Comparison of ENCODE assay signal across 10 cellular contexts in genomic region chr21:21688877-21689276, GRCh38.
DNase-seq lines count a peak whose midpoint lies in the region; ATAC-seq and TF ChIP-seq lines count a peak whose summit lies in the region.
"Had no signal": no experiment of that assay in that cellular context is flagged by ENCODE, and none has a peak within 500 bp of the region (broad histone marks: within the 10 kb centered on the region; RNA-seq: fewer than 3 reads in every experiment).

No MANE protein-coding gene starts in this region.

- H3K27ac ChIP-seq in PC-3 (ENCODE audit: low read length) = no peak overlapping the region

- no peak overlapping the region for H3K9ac ChIP-seq in PC-3 (ENCODE audit: low read length)

- BruUV-seq in PC-3 (replicated peaks; lab: Mats Ljungman, UMichigan) = no TSS peak

- H3K4me2 ChIP-seq in PC-3 (ENCODE audit: low read length) = 0 out of 2 replicates have a peak overlapping the region, but pooled peaks have one; percentile 4

- H3K36me3 ChIP-seq in H7 (replicated peaks; ENCODE audit: control insufficient read depth, insufficient read depth, low read length) (no peaks in the 10 kb centered on the region), PC-3 (ENCODE audit: low read depth, low read length) (no peaks in the 10 kb centered on the region)

- H3K4me3 ChIP-seq in AG04449 (ENCODE audit: low read depth, low read length) (no peak overlapping the region), H7 (ENCODE audit: insufficient read depth, low read depth, low read length) (no peak overlapping the region), PC-3 (ENCODE audit: low read length) (no peak overlapping the region), fibroblast of the aortic adventitia (ENCODE audit: low read depth, low read length) (no peak overlapping the region)
- H3K4me3 ChIP-seq: lung had no signal

- POLR2A ChIA-PET in AG04449 (lab: Yijun Ruan, JAX) (no interaction called here), PC-3 (lab: Charles Lee; ENCODE audit: unreplicated experiment) (no interaction called here)

- CTCF ChIA-PET in AG04449 (lab: Yijun Ruan, JAX) (interaction anchor here (0.9 to 2.3 kb wide), 5 partner anchors 17 to 689 kb away, joined by 3 to 11 read pairs (median 4); no protein-coding TSS in a partner anchor), PC-3 (lab: Charles Lee) (interaction anchor here (0.7 kb wide), 1 partner anchor 79 kb away, joined by 3 read pairs; no protein-coding TSS in a partner anchor)

- peak overlapping the region; percentile 11; the same call in 1 of the 2 replicates for H2AFZ ChIP-seq in PC-3 (ENCODE audit: low read length)

- ATAC-seq in PC-3 (peak; percentile 75), left lobe of liver (no peak), HG02852 (IDR thresholded peaks at IDR 0.05; ENCODE audit: unreplicated experiment) (no peak)

- H3K4me1 ChIP-seq in PC-3 (ENCODE audit: insufficient read depth, low read length) = no peaks in the 10 kb centered on the region

- TF ChIP-seq CTCF in AG04449 (IDR thresholded peaks at IDR 0.05; ENCODE audit: insufficient read depth, low read length, missing control alignments) (peak; percentile 71), PC-3 (conservative IDR thresholded peaks at IDR 0.05; ENCODE audit: low read depth, low read length) (peak; percentile 67), fibroblast of the aortic adventitia (IDR thresholded peaks at IDR 0.05; ENCODE audit: insufficient read depth, low read length) (peak; percentile 33)

- 0 out of 2 replicates have a peak, but pooled peaks cover 4% of the 10 kb centered on the region for H3K9me3 ChIP-seq in PC-3 (ENCODE audit: low read length)

- no peaks in the 10 kb centered on the region for H4K20me1 ChIP-seq in PC-3 (ENCODE audit: low read length)

- H3K79me2 ChIP-seq in PC-3 (ENCODE audit: low read length) = no peaks in the 10 kb centered on the region

- no peak for DNase-seq in AG04449 (ENCODE audit: low read depth, low spot score)
- peak; percentile 10 for DNase-seq in H7
- DNase-seq in PC-3 = peak; percentile 46
- DNase-seq in fibroblast of the aortic adventitia (ENCODE audit: low read depth) = peak; percentile 6
- DNase-seq in left lobe of liver (ENCODE audit: low spot score) = no peak
- no peak for DNase-seq in activated naive CD4-positive, alpha-beta T cell (lab: John Stamatoyannopoulos, UW)
- no peak for DNase-seq in GDM1 (lab: John Stamatoyannopoulos, UW)
- DNase-seq: stimulated activated CD4-positive, alpha-beta T cell treated with anti-CD3 and anti-CD28 coated beads, Interleukin-2, amount 100 ng/mL, for 24 hours had no signal

- H3F3A ChIP-seq in PC-3 (ENCODE audit: low read length, unreplicated experiment) = no peaks in the 10 kb centered on the region

- no peaks in the 10 kb centered on the region for H3K9me2 ChIP-seq in PC-3 (replicated peaks; ENCODE audit: low read length)

- H3K27me3 ChIP-seq in H7 (ENCODE audit: control insufficient read depth, insufficient read depth, low read length) (no peaks in the 10 kb centered on the region), PC-3 (ENCODE audit: low read length) (no peaks in the 10 kb centered on the region)

- intact Hi-C loops in PC-3 (cut with micrococcal nuclease) = loop anchor here (1.0 to 10.0 kb wide), 8 partner anchors 174 to 1103 kb away; no protein-coding TSS in a partner anchor

Comparison
In these comparisons a context has a peak if more than half of its experiments do, and no peak if none do; other contexts are left out.
1. DNase-seq: peak in H7 (single experiment), PC-3 (single experiment) and fibroblast of the aortic adventitia (single experiment); none in AG04449 (single experiment), left lobe of liver (single experiment), activated naive CD4-positive, alpha-beta T cell (0 of 4) and GDM1 (single experiment).
2. Peak in every context shown above with its lines, with median percentiles within 50 percentile points of each other: CTCF ChIP-seq.